Comparison of ENCODE assay signal across 2 cellular contexts in the genomic region with DNA sequence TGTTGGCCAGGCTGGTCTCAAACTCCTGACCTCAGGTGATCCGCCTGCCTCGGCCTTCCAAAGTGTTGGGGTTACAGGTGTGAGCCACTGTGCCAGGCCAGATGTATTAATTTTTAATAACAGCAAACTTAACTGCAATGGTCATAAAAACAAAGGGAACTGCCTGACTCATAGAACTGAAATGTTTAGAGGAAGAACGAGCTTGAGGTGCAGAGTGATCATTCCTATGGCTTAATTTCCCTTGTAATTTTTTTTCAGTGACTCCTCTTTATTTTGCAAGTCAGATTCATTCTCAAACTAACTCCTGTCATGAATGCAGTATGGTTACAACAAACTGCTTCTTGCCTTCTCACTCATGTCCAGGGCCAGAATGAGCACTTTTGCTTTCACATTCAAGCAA.
TF ChIP-seq lines count a peak whose summit lies in the region.

No MANE protein-coding gene starts in this region.

TF ChIP-seq in GM23338, 12 proteins besides CTCF, POLR2A, EP300 and RAD21 (continued from another document):
- TF ChIP-seq CREB1 (CRISPR knock-in tag; IDR thresholded peaks at IDR 0.05; ENCODE audit: low read depth) (no peak), NANOG (IDR thresholded peaks at IDR 0.05; ENCODE audit: borderline replicate concordance) (no peak)
- TF ChIP-seq, protein P1, sequence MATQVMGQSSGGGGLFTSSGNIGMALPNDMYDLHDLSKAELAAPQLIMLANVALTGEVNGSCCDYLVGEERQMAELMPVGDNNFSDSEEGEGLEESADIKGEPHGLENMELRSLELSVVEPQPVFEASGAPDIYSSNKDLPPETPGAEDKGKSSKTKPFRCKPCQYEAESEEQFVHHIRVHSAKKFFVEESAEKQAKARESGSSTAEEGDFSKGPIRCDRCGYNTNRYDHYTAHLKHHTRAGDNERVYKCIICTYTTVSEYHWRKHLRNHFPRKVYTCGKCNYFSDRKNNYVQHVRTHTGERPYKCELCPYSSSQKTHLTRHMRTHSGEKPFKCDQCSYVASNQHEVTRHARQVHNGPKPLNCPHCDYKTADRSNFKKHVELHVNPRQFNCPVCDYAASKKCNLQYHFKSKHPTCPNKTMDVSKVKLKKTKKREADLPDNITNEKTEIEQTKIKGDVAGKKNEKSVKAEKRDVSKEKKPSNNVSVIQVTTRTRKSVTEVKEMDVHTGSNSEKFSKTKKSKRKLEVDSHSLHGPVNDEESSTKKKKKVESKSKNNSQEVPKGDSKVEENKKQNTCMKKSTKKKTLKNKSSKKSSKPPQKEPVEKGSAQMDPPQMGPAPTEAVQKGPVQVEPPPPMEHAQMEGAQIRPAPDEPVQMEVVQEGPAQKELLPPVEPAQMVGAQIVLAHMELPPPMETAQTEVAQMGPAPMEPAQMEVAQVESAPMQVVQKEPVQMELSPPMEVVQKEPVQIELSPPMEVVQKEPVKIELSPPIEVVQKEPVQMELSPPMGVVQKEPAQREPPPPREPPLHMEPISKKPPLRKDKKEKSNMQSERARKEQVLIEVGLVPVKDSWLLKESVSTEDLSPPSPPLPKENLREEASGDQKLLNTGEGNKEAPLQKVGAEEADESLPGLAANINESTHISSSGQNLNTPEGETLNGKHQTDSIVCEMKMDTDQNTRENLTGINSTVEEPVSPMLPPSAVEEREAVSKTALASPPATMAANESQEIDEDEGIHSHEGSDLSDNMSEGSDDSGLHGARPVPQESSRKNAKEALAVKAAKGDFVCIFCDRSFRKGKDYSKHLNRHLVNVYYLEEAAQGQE (IDR thresholded peaks at IDR 0.05; ENCODE audit: unreplicated experiment), result no peak
TF ChIP-seq in GM23338: peak in this region for 0.

TF ChIP-seq in H1, 55 proteins besides CTCF, POLR2A, EP300 and RAD21 (continued from another document):
- TF ChIP-seq, protein P2, sequence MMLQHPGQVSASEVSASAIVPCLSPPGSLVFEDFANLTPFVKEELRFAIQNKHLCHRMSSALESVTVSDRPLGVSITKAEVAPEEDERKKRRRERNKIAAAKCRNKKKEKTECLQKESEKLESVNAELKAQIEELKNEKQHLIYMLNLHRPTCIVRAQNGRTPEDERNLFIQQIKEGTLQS (IDR thresholded peaks at IDR 0.05; ENCODE audit: insufficient read depth, low read depth, low read length), result no peak
- TF ChIP-seq NRF1 (IDR thresholded peaks at IDR 0.05; ENCODE audit: low read depth, low read length) (no peak), CBX8 (IDR thresholded peaks at IDR 0.05; ENCODE audit: borderline replicate concordance, low read depth, low read length) (no peak), SRF (IDR thresholded peaks at IDR 0.05; ENCODE audit: low read depth, low read length) (no peak), EZH2 (IDR thresholded peaks at IDR 0.05; ENCODE audit: low read depth, low read length, severe bottlenecking) (no peak), RXRA (IDR thresholded peaks at IDR 0.05; ENCODE audit: insufficient read depth, low read depth, low read length) (no peak), SP1 (IDR thresholded peaks at IDR 0.05; ENCODE audit: low read depth, low read length) (no peak), SIN3A (conservative IDR thresholded peaks at IDR 0.05 in 1 of 2, IDR thresholded peaks at IDR 0.05 in 1 of 2; ENCODE audit: low read depth in 1 of 2, low read length in 2 of 2) (no peak), GTF2F1 (IDR thresholded peaks at IDR 0.05; ENCODE audit: borderline replicate concordance, low read depth, low read length) (no peak), TAF1 (IDR thresholded peaks at IDR 0.05; ENCODE audit: low read depth, low read length) (no peak), TEAD4 (IDR thresholded peaks at IDR 0.05; ENCODE audit: low read depth, low read length) (no peak), TCF12 (IDR thresholded peaks at IDR 0.05; ENCODE audit: low read depth, low read length) (no peak), SAP30 (IDR thresholded peaks at IDR 0.05; ENCODE audit: insufficient read depth, insufficient replicate concordance, low read length) (no peak), KDM1A (IDR thresholded peaks at IDR 0.05; ENCODE audit: borderline replicate concordance, low read length) (no peak)
- TF ChIP-seq, protein P3, sequence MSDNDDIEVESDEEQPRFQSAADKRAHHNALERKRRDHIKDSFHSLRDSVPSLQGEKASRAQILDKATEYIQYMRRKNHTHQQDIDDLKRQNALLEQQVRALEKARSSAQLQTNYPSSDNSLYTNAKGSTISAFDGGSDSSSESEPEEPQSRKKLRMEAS (IDR thresholded peaks at IDR 0.05), result no peak
